ENCODE assay signal across 22 cellular contexts in the genomic region with DNA sequence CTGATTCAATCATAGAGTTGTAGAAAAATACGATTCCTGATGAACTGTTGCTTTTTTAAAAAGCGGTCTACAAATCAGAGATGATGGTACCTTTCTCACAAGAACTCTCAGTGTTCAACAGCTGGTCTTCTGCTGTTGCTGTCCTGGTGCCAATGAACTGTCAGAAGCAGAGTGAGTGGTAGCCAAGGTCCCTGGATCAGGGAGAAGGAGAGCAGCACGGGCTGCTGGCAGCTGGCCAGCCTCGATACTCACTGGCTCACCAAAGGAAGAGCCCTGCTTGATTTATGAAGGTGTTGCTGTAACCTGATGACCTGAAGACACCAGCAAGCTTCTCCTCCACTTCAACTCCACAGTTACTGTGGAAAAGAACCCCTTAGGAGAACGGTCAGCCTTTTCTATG.
DNase-seq lines count a peak whose midpoint lies in the region; ATAC-seq and TF ChIP-seq lines count a peak whose summit lies in the region.
"Had no signal": no experiment of that assay in that cellular context is flagged by ENCODE, and none has a peak within 500 bp of the region (broad histone marks: within the 10 kb centered on the region; RNA-seq: fewer than 3 reads in every experiment).

No MANE protein-coding gene starts in this region.

- H3K9me3 Mint-ChIP-seq in mesothelial cell of epicardium: peaks cover 4% of the 10 kb centered on the region
- peaks cover 2% of the 10 kb centered on the region for H3K9me3 Mint-ChIP-seq in activated naive CD8-positive, alpha-beta T cell treated with anti-CD3 and anti-CD28 coated beads for 36 hours
- H3K9me3 Mint-ChIP-seq: activated CD4-positive, alpha-beta T cell treated with anti-CD3 and anti-CD28 coated beads, Interleukin-2, amount 10 ng/mL, durations not matched to agents 24 days and 14 days had no signal

- TF ChIP-seq CTCF in mesothelial cell of epicardium (IDR thresholded peaks at IDR 0.05; ENCODE audit: unreplicated experiment): no peak

- H3K4me3 Mint-ChIP-seq in mesothelial cell of epicardium: peak overlapping the region; percentile 2
- no peak overlapping the region for H3K4me3 Mint-ChIP-seq in activated naive CD8-positive, alpha-beta T cell treated with anti-CD3 and anti-CD28 coated beads for 36 hours
- H3K4me3 Mint-ChIP-seq: activated CD4-positive, alpha-beta T cell treated with anti-CD3 and anti-CD28 coated beads, Interleukin-2, amount 10 ng/mL, durations not matched to agents 24 days and 14 days; naive B cell had no signal

- no peak for ATAC-seq in GM18517 (IDR thresholded peaks at IDR 0.05; ENCODE audit: unreplicated experiment)
- ATAC-seq: GM12878 had no signal

- H3K36me3 Mint-ChIP-seq in mesothelial cell of epicardium: no peaks in the 10 kb centered on the region
- H3K36me3 Mint-ChIP-seq in activated naive CD8-positive, alpha-beta T cell treated with anti-CD3 and anti-CD28 coated beads for 36 hours: no peaks in the 10 kb centered on the region
- H3K36me3 Mint-ChIP-seq: naive B cell had no signal

- peak overlapping the region; percentile 17 for H3K27ac Mint-ChIP-seq in mesothelial cell of epicardium
- no peak overlapping the region for H3K27ac Mint-ChIP-seq in activated naive CD8-positive, alpha-beta T cell treated with anti-CD3 and anti-CD28 coated beads for 36 hours
- H3K27ac Mint-ChIP-seq: activated CD4-positive, alpha-beta T cell treated with anti-CD3 and anti-CD28 coated beads, Interleukin-2, amount 10 ng/mL, durations not matched to agents 24 days and 14 days had no signal

- peaks cover 53% of the 10 kb centered on the region for H3K4me1 Mint-ChIP-seq in mesothelial cell of epicardium
- H3K4me1 Mint-ChIP-seq in activated naive CD8-positive, alpha-beta T cell treated with anti-CD3 and anti-CD28 coated beads for 36 hours: no peaks in the 10 kb centered on the region
- H3K4me1 Mint-ChIP-seq: activated CD4-positive, alpha-beta T cell treated with anti-CD3 and anti-CD28 coated beads, Interleukin-2, amount 10 ng/mL, durations not matched to agents 24 days and 14 days; naive B cell had no signal

- DNase-seq in DMS153 (lab: John Stamatoyannopoulos, UW): peak; percentile 39
- peak; percentile 44 for DNase-seq in NCI-H2029 (lab: John Stamatoyannopoulos, UW)
- DNase-seq in NCI-H69 (lab: John Stamatoyannopoulos, UW): peak; percentile 76
- peak; percentile 33 to 58 for DNase-seq in mesothelial cell of epicardium (ENCODE audit: low spot score in 2 of 2, unreplicated experiment in 2 of 2)
- DNase-seq in cortex of kidney (lab: John Stamatoyannopoulos, UW): no peak
- DNase-seq in activated naive CD8-positive, alpha-beta T cell treated with anti-CD3 and anti-CD28 coated beads for 36 hours: no peak
- no peak for DNase-seq in GM19240 (ENCODE audit: insufficient read length, low spot score)
- DNase-seq: activated CD4-positive, alpha-beta T cell treated with anti-CD3 and anti-CD28 coated beads, Interleukin-2, amount 10 ng/mL, durations not matched to agents 24 days and 14 days; activated CD8-positive, alpha-beta memory T cell treated with anti-CD3 and anti-CD28 coated beads, Interleukin-2, amount 50 U/mL, for 4 hours; activated gamma-delta T cell; amygdala; effector CD4-positive, alpha-beta T cell; GF-D8; glutamatergic neuron; mammary epithelial cell; naive B cell; NCI-H1930; RPMI8226; stimulated activated CD4-positive, alpha-beta T cell treated with anti-CD3 and anti-CD28 coated beads, Interleukin-4, amount 100 ng/mL, for 4 hours; uterus had no signal

- H3K27me3 Mint-ChIP-seq in mesothelial cell of epicardium (ENCODE audit: low read depth): peaks cover 2% of the 10 kb centered on the region
- H3K27me3 Mint-ChIP-seq in activated naive CD8-positive, alpha-beta T cell treated with anti-CD3 and anti-CD28 coated beads for 36 hours: no peaks in the 10 kb centered on the region
- H3K27me3 Mint-ChIP-seq: activated CD4-positive, alpha-beta T cell treated with anti-CD3 and anti-CD28 coated beads, Interleukin-2, amount 10 ng/mL, durations not matched to agents 24 days and 14 days had no signal

Comparison
In these comparisons a context has a peak if more than half of its experiments do, and no peak if none do; other contexts are left out.
1. DNase-seq: peak in DMS153 (single experiment), NCI-H2029 (single experiment), NCI-H69 (single experiment) and mesothelial cell of epicardium (2 of 2); none in cortex of kidney (single experiment), activated naive CD8-positive, alpha-beta T cell treated with anti-CD3 and anti-CD28 coated beads for 36 hours (single experiment) and GM19240 (single experiment).